Comparison of ENCODE assay signal across 27 cellular contexts in genomic region chr22:42763965-42764480, GRCh38. TPM values are rescaled to one million over a fixed set of nuclear protein-coding genes. Genes with fewer than 3 reads are reported as not detected.
"Had no signal": no experiment of that assay in that cellular context is flagged by ENCODE, and none has a peak within 500 bp of the region (broad histone marks: within the 10 kb centered on the region; RNA-seq: fewer than 3 reads in every experiment).

No MANE protein-coding gene starts in this region.

- H3K27ac ChIP-seq: brain microvascular endothelial cell, cardiac muscle cell, VCaP had no signal

- H3K4me3 ChIP-seq: cardiac muscle cell, MG63 had no signal

- H3K36me3 ChIP-seq: brain microvascular endothelial cell, cardiac muscle cell, MG63 had no signal

- DNase-seq: activated CD4-positive, alpha-beta memory T cell treated with anti-CD3 and anti-CD28 coated beads for 36 hours; activated CD4-positive, alpha-beta T cell treated with anti-CD3 and anti-CD28 coated beads, Interleukin-2, amount 10 ng/mL, durations not matched to agents 7 days and 5 days; activated CD4-positive, CD25-positive, alpha-beta regulatory T cell; activated CD8-positive, alpha-beta memory T cell treated with anti-CD3 and anti-CD28 coated beads for 24 hours; activated effector memory CD4-positive, alpha-beta T cell treated with anti-CD3 and anti-CD28 coated beads, Interleukin-2, amount 50 U/mL, for 16 hours; activated naive CD4-positive, alpha-beta T cell treated with Interleukin-2 at 50 U/mL for 16 hours; activated T-cell treated with anti-CD3 and anti-CD28 coated beads, Interleukin-2, amount 50 U/mL, for 4 hours; brain microvascular endothelial cell; cerebellar nuclear complex; MG63; NCI-H1092 treated with DMSO at 0.1 percent for 48 hours; NCI-H1417 treated with DMSO at 0.1 percent for 48 hours; NCI-H1694; NCI-H2029; NCI-H2107; NCI-H2171 treated with DMSO at 0.1 percent for 48 hours; NCI-H345; NCI-H510A; NCI-H526 treated with DMSO at 0.1 percent for 48 hours; NK-92 treated with Interleukin-12 subunit alpha and Interleukin-12 subunit beta, amount 100 ng/mL, for 24 hours; PC-3; SHP77 treated with DMSO at 0.1 percent for 48 hours; T-helper 17 cell; T-helper 9 cell had no signal

- H3K27me3 ChIP-seq: brain microvascular endothelial cell, cardiac muscle cell, MG63 had no signal

- ATAC-seq: activated T-cell treated with anti-CD3 and anti-CD28 coated beads, Interleukin-2, amount 50 U/mL, for 4 hours; PC-3; T-helper 17 cell had no signal

- H3K9me3 ChIP-seq: MG63 had no signal

RNA-seq across cellular contexts. Expression of gene A4GALT, which starts 43.4 kb away (rescaled TPM):
- total RNA-seq: activated CD4-positive, alpha-beta memory T cell treated with anti-CD3 and anti-CD28 coated beads for 36 hours; activated T-cell treated with anti-CD3 and anti-CD28 coated beads, Interleukin-2, amount 50 U/mL, for 4 hours; SK-MEL-5; T-helper 17 cell had no signal
